In the genomic region with DNA sequence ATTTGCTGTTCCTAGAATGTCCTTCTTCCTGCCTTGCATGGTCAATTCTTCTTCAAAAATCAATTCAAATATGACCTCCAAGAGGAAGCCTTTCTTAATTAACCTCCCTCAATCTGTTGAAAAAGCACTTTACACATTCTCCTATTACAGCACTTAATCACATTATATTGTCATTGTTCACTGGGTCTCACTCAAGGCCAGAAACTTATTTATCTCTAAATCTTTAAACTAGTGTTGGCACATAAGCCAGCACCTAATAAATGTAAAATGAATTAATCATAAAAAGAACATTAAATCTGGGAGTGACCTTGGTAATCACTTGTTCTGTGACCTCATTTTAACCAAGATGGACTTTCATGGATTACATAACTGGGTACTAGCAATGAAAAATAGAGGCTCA, we compare ENCODE assay signal across 1 cellular context.
TF ChIP-seq lines count a peak whose summit lies in the region.

No MANE protein-coding gene starts in this region.

TF ChIP-seq in HEK293, 187 proteins besides CTCF, POLR2A, EP300 and RAD21 (continued from another document):
- peak; percentile 61; the same call in 1 of the 2 replicates for TF ChIP-seq PRDM6 (tag by site-specific recombination; IDR thresholded peaks at IDR 0.05)
- no peak for TF ChIP-seq ZNF561 (tag by site-specific recombination; IDR thresholded peaks at IDR 0.05; ENCODE audit: borderline replicate concordance)
- TF ChIP-seq ZNF19 (tag by site-specific recombination; IDR thresholded peaks at IDR 0.05; ENCODE audit: low read depth): no peak
- TF ChIP-seq, protein P1, sequence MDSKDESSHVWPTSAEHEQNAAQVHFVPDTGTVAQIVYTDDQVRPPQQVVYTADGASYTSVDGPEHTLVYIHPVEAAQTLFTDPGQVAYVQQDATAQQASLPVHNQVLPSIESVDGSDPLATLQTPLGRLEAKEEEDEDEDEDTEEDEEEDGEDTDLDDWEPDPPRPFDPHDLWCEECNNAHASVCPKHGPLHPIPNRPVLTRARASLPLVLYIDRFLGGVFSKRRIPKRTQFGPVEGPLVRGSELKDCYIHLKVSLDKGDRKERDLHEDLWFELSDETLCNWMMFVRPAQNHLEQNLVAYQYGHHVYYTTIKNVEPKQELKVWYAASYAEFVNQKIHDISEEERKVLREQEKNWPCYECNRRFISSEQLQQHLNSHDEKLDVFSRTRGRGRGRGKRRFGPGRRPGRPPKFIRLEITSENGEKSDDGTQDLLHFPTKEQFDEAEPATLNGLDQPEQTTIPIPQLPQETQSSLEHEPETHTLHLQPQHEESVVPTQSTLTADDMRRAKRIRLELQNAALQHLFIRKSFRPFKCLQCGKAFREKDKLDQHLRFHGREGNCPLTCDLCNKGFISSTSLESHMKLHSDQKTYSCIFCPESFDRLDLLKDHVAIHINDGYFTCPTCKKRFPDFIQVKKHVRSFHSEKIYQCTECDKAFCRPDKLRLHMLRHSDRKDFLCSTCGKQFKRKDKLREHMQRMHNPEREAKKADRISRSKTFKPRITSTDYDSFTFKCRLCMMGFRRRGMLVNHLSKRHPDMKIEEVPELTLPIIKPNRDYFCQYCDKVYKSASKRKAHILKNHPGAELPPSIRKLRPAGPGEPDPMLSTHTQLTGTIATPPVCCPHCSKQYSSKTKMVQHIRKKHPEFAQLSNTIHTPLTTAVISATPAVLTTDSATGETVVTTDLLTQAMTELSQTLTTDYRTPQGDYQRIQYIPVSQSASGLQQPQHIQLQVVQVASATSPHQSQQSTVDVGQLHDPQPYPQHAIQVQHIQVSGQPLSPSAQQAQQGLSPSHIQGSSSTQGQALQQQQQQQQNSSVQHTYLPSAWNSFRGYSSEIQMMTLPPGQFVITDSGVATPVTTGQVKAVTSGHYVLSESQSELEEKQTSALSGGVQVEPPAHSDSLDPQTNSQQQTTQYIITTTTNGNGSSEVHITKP (tag by site-specific recombination; IDR thresholded peaks at IDR 0.05): no peak
- TF ChIP-seq ZNF621 (tag by site-specific recombination; IDR thresholded peaks at IDR 0.05): no peak
- no peak for TF ChIP-seq YY1 (tag by site-specific recombination; IDR thresholded peaks at IDR 0.05)
- no peak for TF ChIP-seq ZNF658 (tag by site-specific recombination; IDR thresholded peaks at IDR 0.05)
- TF ChIP-seq ZEB2 (tag by site-specific recombination; IDR thresholded peaks at IDR 0.05): no peak
- TF ChIP-seq, protein P2, sequence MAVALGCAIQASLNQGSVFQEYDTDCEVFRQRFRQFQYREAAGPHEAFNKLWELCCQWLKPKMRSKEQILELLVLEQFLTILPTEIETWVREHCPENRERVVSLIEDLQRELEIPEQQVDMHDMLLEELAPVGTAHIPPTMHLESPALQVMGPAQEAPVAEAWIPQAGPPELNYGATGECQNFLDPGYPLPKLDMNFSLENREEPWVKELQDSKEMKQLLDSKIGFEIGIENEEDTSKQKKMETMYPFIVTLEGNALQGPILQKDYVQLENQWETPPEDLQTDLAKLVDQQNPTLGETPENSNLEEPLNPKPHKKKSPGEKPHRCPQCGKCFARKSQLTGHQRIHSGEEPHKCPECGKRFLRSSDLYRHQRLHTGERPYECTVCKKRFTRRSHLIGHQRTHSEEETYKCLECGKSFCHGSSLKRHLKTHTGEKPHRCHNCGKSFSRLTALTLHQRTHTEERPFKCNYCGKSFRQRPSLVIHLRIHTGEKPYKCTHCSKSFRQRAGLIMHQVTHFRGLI (tag by site-specific recombination; IDR thresholded peaks at IDR 0.05): no peak
- TF ChIP-seq ZNF184 (tag by site-specific recombination; IDR thresholded peaks at IDR 0.05): no peak
- TF ChIP-seq FEZF1 (tag by site-specific recombination; IDR thresholded peaks at IDR 0.05): 0 out of 2 replicates have a peak, but pooled peaks have one; percentile 34
- no peak for TF ChIP-seq ZBTB7A (tag by site-specific recombination; IDR thresholded peaks at IDR 0.05; ENCODE audit: low read depth)
- no peak for TF ChIP-seq ZNF138 (tag by site-specific recombination; IDR thresholded peaks at IDR 0.05; ENCODE audit: borderline replicate concordance)
- no peak for TF ChIP-seq ZNF664 (tag by site-specific recombination; IDR thresholded peaks at IDR 0.05)
- TF ChIP-seq, protein P3, sequence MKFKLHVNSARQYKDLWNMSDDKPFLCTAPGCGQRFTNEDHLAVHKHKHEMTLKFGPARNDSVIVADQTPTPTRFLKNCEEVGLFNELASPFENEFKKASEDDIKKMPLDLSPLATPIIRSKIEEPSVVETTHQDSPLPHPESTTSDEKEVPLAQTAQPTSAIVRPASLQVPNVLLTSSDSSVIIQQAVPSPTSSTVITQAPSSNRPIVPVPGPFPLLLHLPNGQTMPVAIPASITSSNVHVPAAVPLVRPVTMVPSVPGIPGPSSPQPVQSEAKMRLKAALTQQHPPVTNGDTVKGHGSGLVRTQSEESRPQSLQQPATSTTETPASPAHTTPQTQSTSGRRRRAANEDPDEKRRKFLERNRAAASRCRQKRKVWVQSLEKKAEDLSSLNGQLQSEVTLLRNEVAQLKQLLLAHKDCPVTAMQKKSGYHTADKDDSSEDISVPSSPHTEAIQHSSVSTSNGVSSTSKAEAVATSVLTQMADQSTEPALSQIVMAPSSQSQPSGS (tag by site-specific recombination; IDR thresholded peaks at IDR 0.05; ENCODE audit: low read depth): 0 out of 2 replicates have a peak, but pooled peaks have one; percentile 7
- no peak for TF ChIP-seq ZNF10 (tag by site-specific recombination; IDR thresholded peaks at IDR 0.05)
